Comparison of ENCODE assay signal across 24 cellular contexts in the genomic region with DNA sequence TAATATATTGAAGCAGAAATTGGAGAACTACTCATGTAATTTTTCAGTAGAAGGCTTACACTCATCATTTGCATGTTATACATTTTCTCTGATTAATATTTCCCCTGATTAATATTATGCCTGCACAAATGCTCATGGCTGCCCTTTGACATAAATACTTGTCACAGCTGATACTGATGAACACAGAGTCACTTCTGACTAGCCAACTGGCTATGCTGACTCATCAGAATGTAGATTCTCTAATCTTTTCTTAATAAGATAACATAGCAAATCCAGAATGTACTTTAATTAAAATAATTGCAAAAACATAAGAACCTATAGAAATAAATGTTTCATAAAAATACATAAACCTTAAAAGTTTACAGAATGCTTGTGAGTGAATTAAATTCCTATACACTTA. TPM values are rescaled to one million over a fixed set of nuclear protein-coding genes. Genes with fewer than 3 reads are reported as not detected.
DNase-seq lines count a peak whose midpoint lies in the region; ATAC-seq, FAIRE-seq and TF ChIP-seq lines count a peak whose summit lies in the region.
"Had no signal": no experiment of that assay in that cellular context is flagged by ENCODE, and none has a peak within 500 bp of the region (broad histone marks: within the 10 kb centered on the region; RNA-seq: fewer than 3 reads in every experiment).

No MANE protein-coding gene starts in this region.

- no peak overlapping the region for H3K56ac ChIP-seq in IMR-90 (ENCODE audit: extremely low read depth, insufficient read depth, low read length)

- in situ Hi-C loops in IMR-90 (cut with MboI; ENCODE audit: low sequenced_read_pairs) = no loop called here

- H3K9me3 ChIP-seq in IMR-90 (ENCODE audit: control insufficient read depth, insufficient read depth, low read length) = no peaks in the 10 kb centered on the region
- H3K9me3 ChIP-seq in trophoblast cell (ENCODE audit: insufficient read depth, low read depth, low read length) = peaks cover 1% of the 10 kb centered on the region
- H3K9me3 ChIP-seq: BLaER1 treated with 17β-estradiol and CSF1 and Interleukin-3, amounts not matched to agents 10 nM and 100 nM; Peyer's patch had no signal

- DNase-seq in NCI-H82 (lab: John Stamatoyannopoulos, UW) (peak; percentile 53), NCI-H82 treated with DMSO at 0.1 percent for 48 hours (lab: John Stamatoyannopoulos, UW; ENCODE audit: unreplicated experiment) (no peak), IMR-90 (no peak), bronchial epithelial cell (ENCODE audit: low read depth) (peak; percentile 59), trophoblast cell (peak; percentile 15 to 63), ureter (ENCODE audit: low spot score) (no peak)
- DNase-seq: CD8-positive, alpha-beta T cell; DND-41; H7; KBM-7; MM.1S; NCI-H1048; NCI-H1417 treated with DMSO at 0.1 percent for 48 hours; NCI-H187; NCI-H2107; NCI-H446 treated with DMSO at 0.1 percent for 48 hours; NCI-H69; Peyer's patch had no signal

- ATAC-seq in IMR-90 (ENCODE audit: low read depth) (no peak), GM19395 (IDR thresholded peaks at IDR 0.05; ENCODE audit: unreplicated experiment) (no peak), HG02588 (IDR thresholded peaks at IDR 0.05; ENCODE audit: unreplicated experiment) (no peak)
- ATAC-seq: CD8-positive, alpha-beta T cell; Right ventricle myocardium inferior had no signal

- no peak overlapping the region for H3K9ac ChIP-seq in IMR-90 (ENCODE audit: low read depth, low read length)
- H3K9ac ChIP-seq in trophoblast cell (ENCODE audit: low read length) = no peak overlapping the region
- H3K9ac ChIP-seq: BLaER1 treated with 17β-estradiol and CSF1 and Interleukin-3, amounts not matched to agents 10 nM and 100 nM had no signal

- peak overlapping the region; percentile 47 for H2BK120ac ChIP-seq in IMR-90 (ENCODE audit: low read depth, low read length)
- no peak overlapping the region for H2BK120ac ChIP-seq in trophoblast cell (ENCODE audit: insufficient read depth, low read length, poor library complexity)

- H3K36me3 ChIP-seq in IMR-90 (ENCODE audit: control insufficient read depth, insufficient read depth, low read length) (no peaks in the 10 kb centered on the region), bronchial epithelial cell (ENCODE audit: control insufficient read depth, insufficient read depth, low read length) (no peaks in the 10 kb centered on the region), trophoblast cell (ENCODE audit: control insufficient read depth in 1 of 2, insufficient read depth in 2 of 2, low read length in 2 of 2) (no peaks in the 10 kb centered on the region)
- H3K36me3 ChIP-seq: BLaER1 treated with 17β-estradiol and CSF1 and Interleukin-3, amounts not matched to agents 10 nM and 100 nM; Peyer's patch had no signal

- H4K91ac ChIP-seq in IMR-90 (ENCODE audit: insufficient read depth, low read depth, low read length) (no peak overlapping the region), trophoblast cell (ENCODE audit: low read depth, low read length) (no peak overlapping the region)

- H3K4me2 ChIP-seq in IMR-90 (ENCODE audit: low read depth, low read length) (no peak overlapping the region), trophoblast cell (ENCODE audit: low read length) (no peak overlapping the region)
- H3K4me2 ChIP-seq: BLaER1 treated with 17β-estradiol and CSF1 and Interleukin-3, amounts not matched to agents 10 nM and 100 nM had no signal

- intact Hi-C loops in IMR-90 (cut with micrococcal nuclease) = loop anchor here (5.0 kb wide), 1 partner anchor 148 kb away; the partner anchor contains the start of gene TRMT10A

- no TSS peak for BruUV-seq in IMR-90 (replicated peaks; lab: Mats Ljungman, UMichigan)

- TF ChIP-seq CTCF in IMR-90 (conservative IDR thresholded peaks at IDR 0.05; ENCODE audit: low read depth, low read length) = no peak
- TF ChIP-seq CTCF in bronchial epithelial cell (IDR thresholded peaks at IDR 0.05; ENCODE audit: insufficient read depth, low read length, severe bottlenecking) = no peak

- no peak for FAIRE-seq in bronchial epithelial cell (lab: Jason Lieb, UNC)
- FAIRE-seq: GM12891 had no signal

- no peak overlapping the region for H2AK9ac ChIP-seq in IMR-90 (replicated peaks; ENCODE audit: low read depth, low read length, poor library complexity)

- H3K4me3 ChIP-seq in IMR-90 (ENCODE audit: insufficient read depth, low read depth, low read length) (no peak overlapping the region), bronchial epithelial cell (ENCODE audit: low read depth, low read length) (no peak overlapping the region), trophoblast cell (ENCODE audit: low read depth, low read length) (no peak overlapping the region)
- H3K4me3 ChIP-seq: BLaER1 treated with 17β-estradiol and CSF1 and Interleukin-3, amounts not matched to agents 10 nM and 100 nM; Peyer's patch had no signal

- H3K27me3 ChIP-seq in IMR-90 (ENCODE audit: control insufficient read depth, insufficient read depth, low read length) (no peaks in the 10 kb centered on the region), bronchial epithelial cell (ENCODE audit: control insufficient read depth, insufficient read depth, low read length) (no peaks in the 10 kb centered on the region), trophoblast cell (ENCODE audit: insufficient read depth, low read length) (no peaks in the 10 kb centered on the region)
- H3K27me3 ChIP-seq: BLaER1 treated with 17β-estradiol and CSF1 and Interleukin-3, amounts not matched to agents 10 nM and 100 nM; Peyer's patch had no signal

- H4K12ac ChIP-seq in trophoblast cell (ENCODE audit: low read depth, low read length) = no peak overlapping the region

- POLR2A ChIA-PET in IMR-90 (lab: Charles Lee; ENCODE audit: unreplicated experiment) = no interaction called here

- H4K20me1 ChIP-seq in IMR-90 (ENCODE audit: insufficient read depth, low read length) = no peaks in the 10 kb centered on the region
- H4K20me1 ChIP-seq: BLaER1 treated with 17β-estradiol and CSF1 and Interleukin-3, amounts not matched to agents 10 nM and 100 nM had no signal

- no peak overlapping the region for H2AFZ ChIP-seq in IMR-90 (replicated peaks; ENCODE audit: low read length, poor library complexity)
- H2AFZ ChIP-seq in trophoblast cell (ENCODE audit: insufficient read depth, low read length, poor library complexity) = no peak overlapping the region

- peak overlapping the region; percentile 68; the same call in 1 of the 2 replicates for H4K5ac ChIP-seq in IMR-90 (ENCODE audit: low read depth, low read length)

- H3K4ac ChIP-seq in IMR-90 (ENCODE audit: low read depth, low read length) (0 out of 2 replicates have a peak overlapping the region, but pooled peaks have one; percentile 60), trophoblast cell (ENCODE audit: low read depth, low read length) (no peak overlapping the region)

- H3K23ac ChIP-seq in IMR-90 (ENCODE audit: low read depth, low read length) (no peak overlapping the region), trophoblast cell (ENCODE audit: low read length) (no peak overlapping the region)

- H3K27ac ChIP-seq in IMR-90 (ENCODE audit: insufficient read depth, low read length) (no peak overlapping the region), trophoblast cell (ENCODE audit: low read depth, low read length) (no peak overlapping the region)
- H3K27ac ChIP-seq: 22Rv1; BLaER1 treated with 17β-estradiol and CSF1 and Interleukin-3, amounts not matched to agents 10 nM and 100 nM; Peyer's patch had no signal

- H3K79me2 ChIP-seq in trophoblast cell (ENCODE audit: control insufficient read depth, insufficient read depth, low read length, poor library complexity) = no peaks in the 10 kb centered on the region

- no peak for TF ChIP-seq RAD21 in IMR-90 (IDR thresholded peaks at IDR 0.05; ENCODE audit: low read length)

- dilution Hi-C loops in IMR-90 (cut with HindIII; ENCODE audit: low sequenced_read_pairs, unreplicated experiment) = no loop called here

- no peak overlapping the region for H2BK15ac ChIP-seq in IMR-90 (ENCODE audit: low read depth, low read length)

- peak overlapping the region; percentile 39; the same call in 1 of the 2 replicates for H3K18ac ChIP-seq in IMR-90 (ENCODE audit: low read depth, low read length)
- H3K18ac ChIP-seq in trophoblast cell (ENCODE audit: low read length) = no peak overlapping the region

- H4K8ac ChIP-seq in IMR-90 (ENCODE audit: low read depth in 2 of 2, low read length in 2 of 2) (no peak overlapping the region), trophoblast cell (ENCODE audit: low read depth, low read length) (no peak overlapping the region)

- CTCF ChIA-PET in IMR-90 (lab: Yijun Ruan, JAX) = interaction anchor here (1.6 kb wide), 1 partner anchor 36 kb away, joined by 3 read pairs; no protein-coding TSS in a partner anchor

- TF ChIP-seq POLR2A in IMR-90 (IDR thresholded peaks at IDR 0.05; ENCODE audit: low read depth, low read length) = no peak

- H3K14ac ChIP-seq in IMR-90 (replicated peaks; ENCODE audit: low read depth, low read length) = no peak overlapping the region
- H3K14ac ChIP-seq in trophoblast cell (ENCODE audit: low read length) = no peak overlapping the region

- peak overlapping the region; percentile 9; the same call in 1 of the 2 replicates for H2BK20ac ChIP-seq in IMR-90 (ENCODE audit: low read depth, low read length)

- H3K79me1 ChIP-seq in IMR-90 (ENCODE audit: low read depth in 1 of 2, low read length in 2 of 2) = no peaks in the 10 kb centered on the region
- H3K79me1 ChIP-seq in trophoblast cell (ENCODE audit: low read length) = no peaks in the 10 kb centered on the region

- H2AK5ac ChIP-seq in IMR-90 (ENCODE audit: low read depth, low read length) = no peak overlapping the region
- H2AK5ac ChIP-seq in trophoblast cell (ENCODE audit: low read length) = no peak overlapping the region

- H3K9me1 ChIP-seq in IMR-90 (ENCODE audit: insufficient read depth, low read length) = peaks cover 6% of the 10 kb centered on the region; the same call in 1 of the 2 replicates

- H2BK5ac ChIP-seq in IMR-90 (ENCODE audit: low read depth, low read length, poor library complexity, severe bottlenecking) = no peak overlapping the region
- no peak overlapping the region for H2BK5ac ChIP-seq in trophoblast cell (ENCODE audit: low read depth, low read length, poor library complexity)

- H3K4me1 ChIP-seq in IMR-90 (ENCODE audit: control insufficient read depth, insufficient read depth, low read length) = peaks cover 6% of the 10 kb centered on the region; the same call in 1 of the 2 replicates
- H3K4me1 ChIP-seq in trophoblast cell (ENCODE audit: control insufficient read depth in 1 of 2, insufficient read depth in 2 of 2, low read length in 2 of 2) = no peaks in the 10 kb centered on the region
- H3K4me1 ChIP-seq: BLaER1 treated with 17β-estradiol and CSF1 and Interleukin-3, amounts not matched to agents 10 nM and 100 nM; Peyer's patch had no signal

- no peak overlapping the region for H2BK12ac ChIP-seq in trophoblast cell (ENCODE audit: low read length)

TF ChIP-seq in IMR-90, 13 proteins besides CTCF, POLR2A, EP300 and RAD21:
- TF ChIP-seq MAFK (IDR thresholded peaks at IDR 0.05; ENCODE audit: low read depth, low read length) (peak; percentile 97), MXI1 (IDR thresholded peaks at IDR 0.05; ENCODE audit: borderline replicate concordance, low read depth, low read length) (no peak)

RNA-seq across cellular contexts. Expression of gene C4orf54, which starts 52.4 kb away (rescaled TPM):
- total RNA-seq in IMR-90 (2012; rRNA removed) = not detected in 2 replicates
- not detected in 2 replicates for polyA plus RNA-seq in IMR-90 (2012; rRNA removed)
- not detected in 2 replicates for polyA plus RNA-seq in IMR-90 (2012; cell fraction: cytosol; rRNA removed)
- polyA plus RNA-seq in IMR-90 (2012; cell fraction: nucleus; rRNA removed; ENCODE audit: low replicate concordance) = not detected in 2 replicates
- under 0.01 TPM in 2 replicates for total RNA-seq in bronchial epithelial cell
- polyA plus RNA-seq in trophoblast cell (2013) = not detected in 2 replicates
- total RNA-seq in ureter = not detected
- total RNA-seq: CD8-positive, alpha-beta T cell; H7; Peyer's patch had no signal

Comparison
In these comparisons a context has a peak if more than half of its experiments do, and no peak if none do; other contexts are left out.
1. DNase-seq: peak in NCI-H82 (single experiment), bronchial epithelial cell (single experiment) and trophoblast cell (2 of 2); none in NCI-H82 treated with DMSO at 0.1 percent for 48 hours (single experiment), IMR-90 (single experiment) and ureter (single experiment).